ENCODE assay signal across 8 cellular contexts in genomic region chr19:18865973-18866799, GRCh38. TPM values are rescaled to one million over a fixed set of nuclear protein-coding genes. Genes with fewer than 3 reads are reported as not detected.
DNase-seq lines count a peak whose midpoint lies in the region; ATAC-seq, FAIRE-seq and TF ChIP-seq lines count a peak whose summit lies in the region.

No MANE protein-coding gene starts in this region.

- no peaks in the 10 kb centered on the region for H3K9me3 ChIP-seq in breast epithelium
- H3K9me3 ChIP-seq in kidney (ENCODE audit: control insufficient read depth in 1 of 2, low read length in 2 of 2) = no peaks in the 10 kb centered on the region

- H3K27ac ChIP-seq in breast epithelium (peak overlapping the region in 1 of 2 donors; percentile 7), kidney (ENCODE audit: low read depth in 2 of 2, low read length in 2 of 2) (no peak overlapping the region)

- intact Hi-C loops in breast epithelium (cut with DNase I; ENCODE audit: low total_unique reads) = loop anchor here (10.0 kb wide), 1 partner anchor 271 kb away; no protein-coding TSS in a partner anchor
- intact Hi-C loops in kidney (cut with DNase I) = no loop called here

- ATAC-seq in HG02884 (IDR thresholded peaks at IDR 0.05; ENCODE audit: unreplicated experiment) = no peak

- peak; percentile 81 for TF ChIP-seq CTCF in D721Med (IDR thresholded peaks at IDR 0.05; ENCODE audit: insufficient read depth, missing control alignments)
- TF ChIP-seq CTCF in WI38 (IDR thresholded peaks at IDR 0.05; ENCODE audit: low read depth, low read length) = peak; percentile 98
- TF ChIP-seq CTCF in breast epithelium (IDR thresholded peaks at IDR 0.05) = peak; percentile 60 to 90 (median 78)
- TF ChIP-seq CTCF in kidney (IDR thresholded peaks at IDR 0.05; ENCODE audit: borderline replicate concordance, extremely low read depth, insufficient read depth) = peak; percentile 84

- FAIRE-seq in D721Med (lab: Jason Lieb, UNC) (no peak), kidney (lab: Jason Lieb, UNC) (no peak)

- H3K9ac ChIP-seq in kidney (ENCODE audit: low read length in 2 of 2) = no peak overlapping the region

- DNase-seq in D721Med (ENCODE audit: insufficient read length, low spot score) (peak; percentile 92), HuH-7.5 (ENCODE audit: low spot score) (peak; percentile 100), breast epithelium (ENCODE audit: low spot score in 2 of 2) (no peak), kidney (no peak), DMS79 (lab: John Stamatoyannopoulos, UW) (no peak)
- DNase-seq in stimulated activated CD4-positive, alpha-beta T cell treated with anti-CD3 and anti-CD28 coated beads, Interleukin-1b, Interleukin-23, amount 100 ng/mL, for 48 hours = peak; percentile 41

- H3K4me1 ChIP-seq in breast epithelium (no peaks in the 10 kb centered on the region), kidney (ENCODE audit: control insufficient read depth in 1 of 2, insufficient read depth in 1 of 2, low read depth in 1 of 2, low read length in 2 of 2) (no peaks in the 10 kb centered on the region)

- H3K36me3 ChIP-seq in breast epithelium (peaks cover 14% of the 10 kb centered on the region), kidney (ENCODE audit: control insufficient read depth in 1 of 2, insufficient read depth in 2 of 2, low read length in 2 of 2) (peaks cover 8 to 60% of the 10 kb centered on the region in 2 donors)

- H3K27me3 ChIP-seq in breast epithelium = no peaks in the 10 kb centered on the region

- TF ChIP-seq POLR2A in breast epithelium (IDR thresholded peaks at IDR 0.05) = no peak

- no peak overlapping the region for H3K4me3 ChIP-seq in WI38 (ENCODE audit: low read depth, low read length)
- H3K4me3 ChIP-seq in breast epithelium = no peak overlapping the region
- H3K4me3 ChIP-seq in kidney (ENCODE audit: low read length in 2 of 2) = no peak overlapping the region

RNA-seq across cellular contexts. Expression of gene CERS1, which starts 29.8 kb away (rescaled TPM):
- total RNA-seq in breast epithelium (under 1 TPM in 2 of 3 donors, not detected in 1; 0.29 to 0.66 TPM), kidney (0.50 TPM)
- polyA plus RNA-seq in kidney (ENCODE audit: insufficient read depth, low read depth, low replicate concordance) = not detected

RNA-seq across cellular contexts. Expression of gene UPF1, which starts 34.4 kb away (rescaled TPM):
- total RNA-seq in breast epithelium = 10 to 100 TPM; 59.8 to 83.6 (median 75.2) TPM
- 70.1 TPM for total RNA-seq in kidney
- polyA plus RNA-seq in kidney (ENCODE audit: insufficient read depth, low read depth, low replicate concordance) = 34.2 TPM

RNA-seq across cellular contexts. Expression of gene COPE, which starts 53.0 kb away (rescaled TPM):
- total RNA-seq in breast epithelium (100 to 1,000 TPM; 144 to 204 (median 190) TPM), kidney (166 TPM)
- polyA plus RNA-seq in kidney (ENCODE audit: insufficient read depth, low read depth, low replicate concordance) = 263 TPM

RNA-seq across cellular contexts. Expression of gene DDX49, which starts 53.3 kb away (rescaled TPM):
- total RNA-seq in breast epithelium = 10 to 100 TPM; 34.1 to 44.9 (median 40.2) TPM
- 39.5 TPM for total RNA-seq in kidney
- polyA plus RNA-seq in kidney (ENCODE audit: insufficient read depth, low read depth, low replicate concordance) = 40.6 TPM

Comparison
In these comparisons a context has a peak if more than half of its experiments do, and no peak if none do; other contexts are left out.
1. DNase-seq: peak in D721Med (single experiment), HuH-7.5 (single experiment) and stimulated activated CD4-positive, alpha-beta T cell treated with anti-CD3 and anti-CD28 coated beads, Interleukin-1b, Interleukin-23, amount 100 ng/mL, for 48 hours (single experiment); none in breast epithelium (0 of 2), kidney (single experiment) and DMS79 (single experiment).
2. Peak in every context shown above with its lines, with median percentiles within 50 percentile points of each other: CTCF ChIP-seq.